Comparison of ENCODE assay signal across 22 cellular contexts in the genomic region with DNA sequence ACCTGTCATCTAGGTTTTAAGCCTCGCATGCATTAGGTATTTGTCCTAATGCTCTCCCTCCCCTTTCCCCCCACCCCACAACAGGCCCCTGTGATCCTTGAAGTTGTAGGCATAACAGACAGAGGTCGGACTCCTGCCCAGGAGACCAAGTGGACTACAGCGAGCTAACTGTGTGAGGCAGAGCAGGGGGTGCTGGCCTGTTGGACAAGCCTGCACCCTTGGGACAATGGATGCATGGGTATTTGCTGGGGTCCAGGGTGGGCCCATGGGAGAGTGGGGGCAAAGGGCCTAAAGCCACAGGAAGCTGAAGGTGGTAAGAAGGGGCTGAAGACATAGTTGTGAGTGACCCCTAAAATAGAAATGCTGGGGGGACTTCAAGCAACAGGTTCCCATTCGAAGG. TPM values are rescaled to one million over a fixed set of nuclear protein-coding genes. Genes with fewer than 3 reads are reported as not detected.
A peak's percentile ranks its signal among the peaks of the same experiment; 100 is the strongest.
DNase-seq lines count a peak whose midpoint lies in the region; ATAC-seq and TF ChIP-seq lines count a peak whose summit lies in the region.
"Had no signal": no experiment of that assay in that cellular context is flagged by ENCODE, and none has a peak within 500 bp of the region (broad histone marks: within the 10 kb centered on the region; RNA-seq: fewer than 3 reads in every experiment).

No MANE protein-coding gene starts in this region.

- no peaks in the 10 kb centered on the region for H3K9me3 ChIP-seq in CD8-positive, alpha-beta memory T cell (ENCODE audit: low read length)
- H3K9me3 ChIP-seq: BE2C had no signal

- no peak overlapping the region for H3K27ac ChIP-seq in CD8-positive, alpha-beta memory T cell (ENCODE audit: low read depth, low read length)
- H3K27ac ChIP-seq: 22Rv1, RWPE1, SJCRH30 had no signal

- peaks cover 33% of the 10 kb centered on the region for H3K36me3 Mint-ChIP-seq in T-helper 1 cell treated with Interleukin-12 subunit alpha and Interleukin-12 subunit beta and Interleukin-4 antibody, amounts not matched to agents 30 μg/mL and 1 μg/mL, for 36 hours (ENCODE audit: low read depth)
- peaks cover 8 to 47% (median 9%) of the 10 kb centered on the region in 3 donors for H3K36me3 Mint-ChIP-seq in CD8-positive, alpha-beta memory T cell
- H3K36me3 Mint-ChIP-seq in dendritic cell treated with granulocyte-macrophage colony-stimulating factor and Interleukin-4, amounts not matched to agents 40 ng/mL and 50 ng/mL, for 4 days (ENCODE audit: low read depth) = peaks cover 78% of the 10 kb centered on the region
- H3K36me3 Mint-ChIP-seq in activated CD8-positive, alpha-beta T cell treated with anti-CD3 and anti-CD28 coated beads for 36 hours (ENCODE audit: low read depth) = peaks cover 30% of the 10 kb centered on the region

- CTCF ChIA-PET in CD8-positive, alpha-beta memory T cell (lab: Charles Lee) = interaction anchor here (1.3 to 3.8 kb wide), 5 partner anchors 17 to 88 kb away, joined by 3 to 25 read pairs (median 9); a partner anchor contains a TSS
- CTCF ChIA-PET in activated CD8-positive, alpha-beta T cell treated with anti-CD3 and anti-CD28 coated beads for 36 hours (lab: Charles Lee) = interaction anchor here (1.7 to 23.8 kb wide), 4 partner anchors 16 to 34 kb away, joined by 5 to 595 read pairs (median 192); a partner anchor contains a TSS

- H3K4me1 Mint-ChIP-seq in T-helper 1 cell treated with Interleukin-12 subunit alpha and Interleukin-12 subunit beta and Interleukin-4 antibody, amounts not matched to agents 30 μg/mL and 1 μg/mL, for 36 hours (ENCODE audit: low read depth) = peaks cover 37% of the 10 kb centered on the region
- peaks cover 42 to 54% (median 52%) of the 10 kb centered on the region in 3 donors for H3K4me1 Mint-ChIP-seq in CD8-positive, alpha-beta memory T cell
- H3K4me1 Mint-ChIP-seq in dendritic cell treated with granulocyte-macrophage colony-stimulating factor and Interleukin-4, amounts not matched to agents 40 ng/mL and 50 ng/mL, for 4 days (ENCODE audit: low read depth) = peaks cover 82% of the 10 kb centered on the region
- H3K4me1 Mint-ChIP-seq in activated CD8-positive, alpha-beta T cell treated with anti-CD3 and anti-CD28 coated beads for 36 hours (ENCODE audit: low read depth) = peaks cover 36% of the 10 kb centered on the region

- H3K4me1 ChIP-seq in CD8-positive, alpha-beta memory T cell (ENCODE audit: insufficient read depth, low read length) = peaks cover 37% of the 10 kb centered on the region

- no peaks in the 10 kb centered on the region for H3K27me3 Mint-ChIP-seq in T-helper 1 cell treated with Interleukin-12 subunit alpha and Interleukin-12 subunit beta and Interleukin-4 antibody, amounts not matched to agents 30 μg/mL and 1 μg/mL, for 36 hours (ENCODE audit: low read depth)
- no peaks in the 10 kb centered on the region for H3K27me3 Mint-ChIP-seq in CD8-positive, alpha-beta memory T cell
- H3K27me3 Mint-ChIP-seq in dendritic cell treated with granulocyte-macrophage colony-stimulating factor and Interleukin-4, amounts not matched to agents 40 ng/mL and 50 ng/mL, for 4 days = no peaks in the 10 kb centered on the region
- no peaks in the 10 kb centered on the region for H3K27me3 Mint-ChIP-seq in activated CD8-positive, alpha-beta T cell treated with anti-CD3 and anti-CD28 coated beads for 36 hours

- ATAC-seq in omental fat pad (ENCODE audit: low FRiP score) (no peak), GM21367 (IDR thresholded peaks at IDR 0.05; ENCODE audit: unreplicated experiment) (no peak), GM21528 (IDR thresholded peaks at IDR 0.05; ENCODE audit: low FRiP score, unreplicated experiment) (no peak)
- no peak for ATAC-seq in activated CD8-positive, alpha-beta T cell treated with anti-CD3 and anti-CD28 coated beads for 36 hours
- ATAC-seq: GM23338, PC-3 had no signal

- H3K27me3 ChIP-seq in CD8-positive, alpha-beta memory T cell (ENCODE audit: insufficient read depth, low read length, poor library complexity, severe bottlenecking) = no peaks in the 10 kb centered on the region
- H3K27me3 ChIP-seq: BE2C, SJCRH30 had no signal

- POLR2A ChIA-PET in CD8-positive, alpha-beta memory T cell (lab: Charles Lee) = interaction anchor here (0.7 kb wide), 1 partner anchor 161 kb away, joined by 4 read pairs; no protein-coding TSS in a partner anchor
- POLR2A ChIA-PET in activated CD8-positive, alpha-beta T cell treated with anti-CD3 and anti-CD28 coated beads for 36 hours (lab: Charles Lee) = interaction anchor here (1.0 kb wide), 1 partner anchor 28 kb away, joined by 3 read pairs; no protein-coding TSS in a partner anchor

- TF ChIP-seq CTCF in omental fat pad (IDR thresholded peaks at IDR 0.05) = no peak
- TF ChIP-seq CTCF in activated CD8-positive, alpha-beta T cell treated with anti-CD3 and anti-CD28 coated beads for 36 hours (IDR thresholded peaks at IDR 0.05) = no peak

- no peak overlapping the region for H3K4me3 ChIP-seq in CD8-positive, alpha-beta memory T cell (ENCODE audit: low read length)
- H3K4me3 ChIP-seq: GM23338, SJCRH30 had no signal

- H3K36me3 ChIP-seq in CD8-positive, alpha-beta memory T cell (ENCODE audit: insufficient read depth, low read length) = peaks cover 7% of the 10 kb centered on the region
- H3K36me3 ChIP-seq: BE2C, SJCRH30 had no signal

- no peaks in the 10 kb centered on the region for H3K9me3 Mint-ChIP-seq in T-helper 1 cell treated with Interleukin-12 subunit alpha and Interleukin-12 subunit beta and Interleukin-4 antibody, amounts not matched to agents 30 μg/mL and 1 μg/mL, for 36 hours
- peaks cover 0 to 2% (median 0%) of the 10 kb centered on the region in 5 donors for H3K9me3 Mint-ChIP-seq in CD8-positive, alpha-beta memory T cell
- no peaks in the 10 kb centered on the region for H3K9me3 Mint-ChIP-seq in dendritic cell treated with granulocyte-macrophage colony-stimulating factor and Interleukin-4, amounts not matched to agents 40 ng/mL and 50 ng/mL, for 4 days
- no peaks in the 10 kb centered on the region for H3K9me3 Mint-ChIP-seq in activated CD8-positive, alpha-beta T cell treated with anti-CD3 and anti-CD28 coated beads for 36 hours

- intact Hi-C loops in dendritic cell treated with granulocyte-macrophage colony-stimulating factor and Interleukin-4, amounts not matched to agents 40 ng/mL and 50 ng/mL, for 4 days (cut with micrococcal nuclease) = no loop called here
- intact Hi-C loops in activated CD8-positive, alpha-beta T cell treated with anti-CD3 and anti-CD28 coated beads for 36 hours (cut with micrococcal nuclease) = no loop called here

- DNase-seq in T-helper 1 cell (no peak), omental fat pad (ENCODE audit: low spot score) (peak; percentile 10)
- no peak for DNase-seq in CD8-positive, alpha-beta memory T cell
- no peak for DNase-seq in activated CD8-positive, alpha-beta T cell treated with anti-CD3 and anti-CD28 coated beads for 36 hours
- DNase-seq: BE2C, KBM-7, NCI-H1048, NCI-H1436 treated with DMSO at 0.1 percent for 48 hours, NCI-H2029 treated with DMSO at 0.1 percent for 48 hours, NCI-H510A, NCI-H82, PC-3, SJCRH30 had no signal

- peak overlapping the region; percentile 10 for H3K4me3 Mint-ChIP-seq in T-helper 1 cell treated with Interleukin-12 subunit alpha and Interleukin-12 subunit beta and Interleukin-4 antibody, amounts not matched to agents 30 μg/mL and 1 μg/mL, for 36 hours
- peak overlapping the region; percentile 11 to 98 (median 86) for H3K4me3 Mint-ChIP-seq in CD8-positive, alpha-beta memory T cell
- H3K4me3 Mint-ChIP-seq in dendritic cell treated with granulocyte-macrophage colony-stimulating factor and Interleukin-4, amounts not matched to agents 40 ng/mL and 50 ng/mL, for 4 days = peak overlapping the region; percentile 62
- no peak overlapping the region for H3K4me3 Mint-ChIP-seq in activated CD8-positive, alpha-beta T cell treated with anti-CD3 and anti-CD28 coated beads for 36 hours
- H3K4me3 Mint-ChIP-seq: GM23338 had no signal

- no peak overlapping the region for H3K27ac Mint-ChIP-seq in T-helper 1 cell treated with Interleukin-12 subunit alpha and Interleukin-12 subunit beta and Interleukin-4 antibody, amounts not matched to agents 30 μg/mL and 1 μg/mL, for 36 hours
- peak overlapping the region in 3 of 8 donors; percentile 46 to 92 (median 77) for H3K27ac Mint-ChIP-seq in CD8-positive, alpha-beta memory T cell
- no peak overlapping the region for H3K27ac Mint-ChIP-seq in dendritic cell treated with granulocyte-macrophage colony-stimulating factor and Interleukin-4, amounts not matched to agents 40 ng/mL and 50 ng/mL, for 4 days
- no peak overlapping the region for H3K27ac Mint-ChIP-seq in activated CD8-positive, alpha-beta T cell treated with anti-CD3 and anti-CD28 coated beads for 36 hours
- H3K27ac Mint-ChIP-seq: GM23338 had no signal

RNA-seq across cellular contexts. Expression of a gene that starts 2.5 kb away (rescaled TPM):
- total RNA-seq in CD8-positive, alpha-beta memory T cell = 10 to 100 TPM; 57.3 to 57.7 TPM
- polyA plus RNA-seq in CD8-positive, alpha-beta memory T cell = 34.8 TPM
- total RNA-seq in omental fat pad = 10 to 100 TPM; 12.0 to 35.1 (median 25.0) TPM
- total RNA-seq in activated CD8-positive, alpha-beta T cell treated with anti-CD3 and anti-CD28 coated beads for 36 hours = 10 to 100 TPM; 44.6 to 58.8 TPM
- total RNA-seq: M059J had no signal

RNA-seq across cellular contexts. Expression of a gene that starts 18.2 kb away (rescaled TPM):
- total RNA-seq in CD8-positive, alpha-beta memory T cell = 10 to 100 TPM; 13.5 to 15.3 TPM
- 2.7 TPM for polyA plus RNA-seq in CD8-positive, alpha-beta memory T cell
- 10 to 100 TPM in 3 of 4 donors, 1 to 10 TPM in 1; 9.1 to 17.5 (median 12.2) TPM for total RNA-seq in omental fat pad
- 10 to 100 TPM; 15.0 to 16.9 TPM for total RNA-seq in activated CD8-positive, alpha-beta T cell treated with anti-CD3 and anti-CD28 coated beads for 36 hours

RNA-seq across cellular contexts. Expression of a gene that starts 22.4 kb away (rescaled TPM):
- total RNA-seq in CD8-positive, alpha-beta memory T cell = not detected
- not detected for polyA plus RNA-seq in CD8-positive, alpha-beta memory T cell
- not detected for total RNA-seq in omental fat pad
- not detected for total RNA-seq in activated CD8-positive, alpha-beta T cell treated with anti-CD3 and anti-CD28 coated beads for 36 hours
- total RNA-seq: M059J had no signal
- polyA plus RNA-seq: AG04450, GM23338 had no signal

RNA-seq across cellular contexts. Expression of a gene that starts 35.5 kb away (rescaled TPM):
- under 1 TPM; 0.39 to 0.47 TPM for total RNA-seq in CD8-positive, alpha-beta memory T cell
- polyA plus RNA-seq in CD8-positive, alpha-beta memory T cell = 0.08 TPM
- 1 to 10 TPM; 1.1 to 7.4 (median 4.5) TPM for total RNA-seq in omental fat pad
- total RNA-seq in activated CD8-positive, alpha-beta T cell treated with anti-CD3 and anti-CD28 coated beads for 36 hours = 1 to 10 TPM; 1.4 to 2.3 TPM

RNA-seq across cellular contexts. Expression of a gene that starts 45.6 kb away (rescaled TPM):
- not detected for total RNA-seq in CD8-positive, alpha-beta memory T cell
- not detected for polyA plus RNA-seq in CD8-positive, alpha-beta memory T cell
- total RNA-seq in omental fat pad = not detected
- not detected for total RNA-seq in activated CD8-positive, alpha-beta T cell treated with anti-CD3 and anti-CD28 coated beads for 36 hours
- total RNA-seq: GM23338, M059J, PC-3, SJCRH30 had no signal
- polyA plus RNA-seq: AG04450, GM23338 had no signal
